ENCODE assay signal across 1 cellular context in the genomic region with DNA sequence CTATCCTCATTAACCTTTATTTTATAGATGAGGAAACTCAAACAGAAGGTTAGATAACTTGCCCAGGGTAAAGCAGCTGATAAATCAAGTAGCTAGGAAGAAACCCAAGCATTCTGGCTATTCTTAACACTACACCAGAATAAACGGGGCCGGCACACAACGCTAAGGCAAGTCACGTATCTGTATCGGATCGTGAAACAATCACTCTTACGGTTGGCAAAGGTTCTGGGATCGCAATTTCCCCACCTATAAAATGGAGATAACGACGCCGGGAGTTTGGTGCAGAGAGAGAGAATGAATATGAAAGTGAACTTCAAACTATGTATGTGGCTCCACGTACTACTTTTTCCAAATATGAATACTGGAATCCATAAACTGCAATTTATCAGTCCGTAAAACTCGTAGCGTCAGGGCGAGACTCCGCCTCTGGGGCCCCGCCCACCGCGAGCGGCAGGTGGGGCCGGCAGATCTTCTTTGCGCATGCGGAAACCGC.
TF ChIP-seq lines count a peak whose summit lies in the region.

No MANE protein-coding gene starts in this region.

TF ChIP-seq in IMR-90, 13 proteins besides CTCF, POLR2A, EP300 and RAD21:
- peak; percentile 68; the same call in 1 of the 2 replicates for TF ChIP-seq MAZ (IDR thresholded peaks at IDR 0.05; ENCODE audit: borderline replicate concordance, low read depth, low read length)
- no peak for TF ChIP-seq FOS (IDR thresholded peaks at IDR 0.05; ENCODE audit: low read depth, low read length)
